Comparison of ENCODE assay signal across 1 cellular context in genomic region chr3:184362668-184363540, GRCh38.
A peak's percentile ranks its signal among the peaks of the same experiment; 100 is the strongest.
TF ChIP-seq lines count a peak whose summit lies in the region.

No MANE protein-coding gene starts in this region.

TF ChIP-seq in WTC11, 78 proteins besides CTCF, POLR2A, EP300 and RAD21 (continued from another document):
- TF ChIP-seq USF2 (CRISPR knock-in tag; IDR thresholded peaks at IDR 0.05) (peak; percentile 36; the same call in 1 of the 2 replicates), TP53 (CRISPR knock-in tag; IDR thresholded peaks at IDR 0.05) (no peak), FOXK1 (CRISPR knock-in tag; IDR thresholded peaks at IDR 0.05) (no peak), ETV6 (CRISPR knock-in tag; IDR thresholded peaks at IDR 0.05) (peak; percentile 92), NR2C2 (CRISPR knock-in tag; IDR thresholded peaks at IDR 0.05) (no peak; the same call in 1 of the 2 replicates), ZNF281 (CRISPR knock-in tag; IDR thresholded peaks at IDR 0.05) (no peak), MAX (CRISPR knock-in tag; IDR thresholded peaks at IDR 0.05) (peak; percentile 88), KAT7 (CRISPR knock-in tag; IDR thresholded peaks at IDR 0.05; ENCODE audit: borderline replicate concordance) (0 out of 2 replicates have a peak, but pooled peaks have one; percentile 18), TCF7 (CRISPR knock-in tag; IDR thresholded peaks at IDR 0.05; ENCODE audit: low read depth) (no peak), ZNF512 (CRISPR knock-in tag; IDR thresholded peaks at IDR 0.05; ENCODE audit: borderline replicate concordance) (no peak), HMGA2 (CRISPR knock-in tag; IDR thresholded peaks at IDR 0.05) (no peak), SMAD3 (CRISPR knock-in tag; IDR thresholded peaks at IDR 0.05; ENCODE audit: borderline replicate concordance) (no peak), TEAD4 (CRISPR knock-in tag; IDR thresholded peaks at IDR 0.05) (no peak), FOXP1 (CRISPR knock-in tag; IDR thresholded peaks at IDR 0.05; ENCODE audit: borderline replicate concordance) (no peak), SP1 (CRISPR knock-in tag; conservative IDR thresholded peaks at IDR 0.05) (peak; percentile 44; the same call in 1 of the 2 replicates), SMAD4 (CRISPR knock-in tag; IDR thresholded peaks at IDR 0.05) (no peak; the same call in 1 of the 2 replicates), MYBL2 (CRISPR knock-in tag; IDR thresholded peaks at IDR 0.05) (0 out of 2 replicates have a peak, but pooled peaks have one; percentile 23), PRRX2 (CRISPR knock-in tag; IDR thresholded peaks at IDR 0.05) (0 out of 2 replicates have a peak, but pooled peaks have one; percentile 46), TEAD1 (CRISPR knock-in tag; IDR thresholded peaks at IDR 0.05) (peak; percentile 41; the same call in 1 of the 2 replicates)
